ENCODE assay signal across 36 cellular contexts in genomic region chr20:12265662-12266061, GRCh38.
"Had no signal": no experiment of that assay in that cellular context is flagged by ENCODE, and none has a peak within 500 bp of the region (broad histone marks: within the 10 kb centered on the region; RNA-seq: fewer than 3 reads in every experiment).

No MANE protein-coding gene starts in this region.

- DNase-seq: activated B cell treated with CpG ODN at 0.5 μM for 24 hours; activated CD4-positive, alpha-beta memory T cell treated with anti-CD3 and anti-CD28 coated beads for 36 hours; activated CD4-positive, alpha-beta T cell treated with anti-CD3 and anti-CD28 coated beads for 4 hours; activated CD4-positive, alpha-beta T cell treated with anti-CD3 and anti-CD28 coated beads, Interleukin-2, amount 10 ng/mL, durations not matched to agents 24 days and 14 days; activated CD4-positive, alpha-beta T cell treated with anti-CD3 and anti-CD28 coated beads, Interleukin-2, amount 50 U/mL, for 1 hour; activated CD4-positive, alpha-beta T cell treated with anti-CD3 and anti-CD28 coated beads, Interleukin-2, amount 50 U/mL, for 4 hours; activated CD4-positive, CD25-positive, alpha-beta regulatory T cell treated with anti-CD3 and anti-CD28 coated beads, Interleukin-2, amount 50 U/mL, for 72 hours; activated CD8-positive, alpha-beta memory T cell treated with anti-CD3 and anti-CD28 coated beads, Interleukin-2, amount 50 U/mL, for 4 hours; activated CD8-positive, alpha-beta T cell treated with anti-CD3 and anti-CD28 coated beads for 36 hours; activated effector memory CD4-positive, alpha-beta T cell treated with anti-CD3 and anti-CD28 coated beads, Interleukin-2, amount 50 U/mL, for 16 hours; activated gamma-delta T cell treated with Interleukin-2 at 50 U/mL for 16 hours; activated naive CD4-positive, alpha-beta T cell; activated naive CD4-positive, alpha-beta T cell treated with anti-CD3 and anti-CD28 coated beads for 36 hours; activated naive CD4-positive, alpha-beta T cell treated with anti-CD3 and anti-CD28 coated beads, Interleukin-2, amount 50 U/mL, for 16 hours; activated naive CD8-positive, alpha-beta T cell treated with anti-CD3 and anti-CD28 coated beads for 36 hours; activated T-cell treated with anti-CD3 and anti-CD28 coated beads for 4 hours; activated T-cell treated with anti-CD3 and anti-CD28 coated beads, Interleukin-2, amount 50 U/mL, for 1 hour; activated T-cell treated with anti-CD3 and anti-CD28 coated beads, Interleukin-2, amount 50 U/mL, for 4 hours; activated T-cell treated with anti-CD3 and anti-CD28 coated beads, Interleukin-2, amount 50 U/mL, for 72 hours; amygdala; anterior cingulate cortex; caudate nucleus; T-helper 1 cell; T-helper 2 cell; T-helper 9 cell had no signal

- H3K4me1 Mint-ChIP-seq: activated B cell treated with CpG ODN at 0.5 μM for 24 hours; activated CD4-positive, alpha-beta T cell treated with anti-CD3 and anti-CD28 coated beads, Interleukin-2, amount 10 ng/mL, durations not matched to agents 24 days and 14 days; activated naive CD8-positive, alpha-beta T cell treated with anti-CD3 and anti-CD28 coated beads for 36 hours had no signal

- H3K36me3 ChIP-seq: ascending aorta, cardiac muscle cell had no signal

- H3K4me1 ChIP-seq: ascending aorta had no signal

- H3K27ac ChIP-seq: ascending aorta, cardiac muscle cell, VCaP had no signal

- H3K4me3 Mint-ChIP-seq: activated B cell treated with CpG ODN at 0.5 μM for 24 hours; activated CD4-positive, alpha-beta memory T cell treated with anti-CD3 and anti-CD28 coated beads for 36 hours; activated CD4-positive, alpha-beta T cell treated with anti-CD3 and anti-CD28 coated beads, Interleukin-2, amount 10 ng/mL, durations not matched to agents 24 days and 14 days; activated CD8-positive, alpha-beta T cell treated with anti-CD3 and anti-CD28 coated beads for 36 hours; activated naive CD4-positive, alpha-beta T cell treated with anti-CD3 and anti-CD28 coated beads for 36 hours; activated naive CD8-positive, alpha-beta T cell treated with anti-CD3 and anti-CD28 coated beads for 36 hours; activated T-cell treated with anti-CD3 and anti-CD28 coated beads, Interleukin-2, amount 50 U/mL, for 4 hours; activated T-cell treated with anti-CD3 and anti-CD28 coated beads, Interleukin-2, amount 50 U/mL, for 72 hours; activated T-helper 1 cell treated with anti-CD3 and anti-CD28 coated beads, Interleukin-12 subunit alpha, Interleukin-12 subunit beta, Interleukin-2, Interleukin-4 antibody, amounts not matched to agents 30 ng/mL and 10 ng/mL and 1 ng/mL, durations not matched to agents 14 hours and 24 hours and 36 hours; activated T-helper 17 cell treated with anti-CD3 and anti-CD28 coated beads, Interleukin-2, amount 50 U/mL, for 72 hours; brain; T-helper 1 cell treated with Interleukin-12 subunit alpha and Interleukin-12 subunit beta and Interleukin-4 antibody, amounts not matched to agents 30 μg/mL and 1 μg/mL, for 36 hours; T-helper 2 cell treated with Interferon-gamma antibody and Interleukin-4, amounts not matched to agents 5 μg/mL and 100 μg/mL, for 36 hours had no signal

- H3K27me3 Mint-ChIP-seq: activated B cell treated with CpG ODN at 0.5 μM for 24 hours; activated CD4-positive, alpha-beta memory T cell treated with anti-CD3 and anti-CD28 coated beads for 36 hours; activated CD4-positive, alpha-beta T cell treated with anti-CD3 and anti-CD28 coated beads, Interleukin-2, amount 10 ng/mL, durations not matched to agents 24 days and 14 days; activated CD8-positive, alpha-beta T cell treated with anti-CD3 and anti-CD28 coated beads for 36 hours; activated naive CD8-positive, alpha-beta T cell treated with anti-CD3 and anti-CD28 coated beads for 36 hours; activated T-helper 17 cell treated with anti-CD3 and anti-CD28 coated beads, Interleukin-2, amount 50 U/mL, for 72 hours; brain had no signal

- H3K27ac Mint-ChIP-seq: activated B cell treated with CpG ODN at 0.5 μM for 24 hours; activated CD4-positive, alpha-beta memory T cell treated with anti-CD3 and anti-CD28 coated beads for 36 hours; activated CD4-positive, alpha-beta T cell treated with anti-CD3 and anti-CD28 coated beads, Interleukin-2, amount 10 ng/mL, durations not matched to agents 24 days and 14 days; activated CD8-positive, alpha-beta T cell treated with anti-CD3 and anti-CD28 coated beads for 36 hours; activated naive CD4-positive, alpha-beta T cell treated with anti-CD3 and anti-CD28 coated beads for 36 hours; activated naive CD4-positive, alpha-beta T cell treated with anti-CD3 and anti-CD28 coated beads, Interleukin-2, amount 50 U/mL, for 72 hours; activated naive CD8-positive, alpha-beta T cell treated with anti-CD3 and anti-CD28 coated beads for 36 hours; activated T-cell treated with anti-CD3 and anti-CD28 coated beads, Interleukin-2, amount 50 U/mL, for 72 hours; activated T-helper 1 cell treated with anti-CD3 and anti-CD28 coated beads, Interleukin-12 subunit alpha, Interleukin-12 subunit beta, Interleukin-2, Interleukin-4 antibody, amounts not matched to agents 30 ng/mL and 10 ng/mL and 1 ng/mL, durations not matched to agents 14 hours and 24 hours and 36 hours; activated T-helper 17 cell treated with anti-CD3 and anti-CD28 coated beads, Interleukin-2, amount 50 U/mL, for 72 hours; T-helper 1 cell treated with Interleukin-12 subunit alpha and Interleukin-12 subunit beta and Interleukin-4 antibody, amounts not matched to agents 30 μg/mL and 1 μg/mL, for 36 hours; T-helper 2 cell treated with Interferon-gamma antibody and Interleukin-4, amounts not matched to agents 5 μg/mL and 100 μg/mL, for 36 hours had no signal

- H3K36me3 Mint-ChIP-seq: activated CD4-positive, alpha-beta memory T cell treated with anti-CD3 and anti-CD28 coated beads for 36 hours; activated naive CD4-positive, alpha-beta T cell treated with anti-CD3 and anti-CD28 coated beads, Interleukin-2, amount 50 U/mL, for 72 hours; activated naive CD8-positive, alpha-beta T cell treated with anti-CD3 and anti-CD28 coated beads for 36 hours; brain had no signal

- H3K9me3 Mint-ChIP-seq: activated B cell treated with CpG ODN at 0.5 μM for 24 hours; activated CD4-positive, alpha-beta T cell treated with anti-CD3 and anti-CD28 coated beads, Interleukin-2, amount 10 ng/mL, durations not matched to agents 24 days and 14 days; activated CD8-positive, alpha-beta T cell treated with anti-CD3 and anti-CD28 coated beads for 36 hours; activated naive CD8-positive, alpha-beta T cell treated with anti-CD3 and anti-CD28 coated beads for 36 hours; activated T-helper 1 cell treated with anti-CD3 and anti-CD28 coated beads, Interleukin-12 subunit alpha, Interleukin-12 subunit beta, Interleukin-2, Interleukin-4 antibody, amounts not matched to agents 30 ng/mL and 10 ng/mL and 1 ng/mL, durations not matched to agents 14 hours and 24 hours and 36 hours; brain had no signal

- H3K9me3 ChIP-seq: ascending aorta had no signal

- H3K4me3 ChIP-seq: ascending aorta, cardiac muscle cell had no signal

- FAIRE-seq: bronchial epithelial cell, TTC549 had no signal

- H3K27me3 ChIP-seq: ascending aorta, cardiac muscle cell had no signal

- ATAC-seq: activated CD8-positive, alpha-beta T cell treated with anti-CD3 and anti-CD28 coated beads for 36 hours; activated naive CD4-positive, alpha-beta T cell treated with anti-CD3 and anti-CD28 coated beads, Interleukin-2, amount 50 U/mL, for 72 hours; activated T-cell treated with anti-CD3 and anti-CD28 coated beads, Interleukin-2, amount 50 U/mL, for 4 hours; activated T-cell treated with anti-CD3 and anti-CD28 coated beads, Interleukin-2, amount 50 U/mL, for 72 hours; activated T-helper 17 cell treated with anti-CD3 and anti-CD28 coated beads, Interleukin-2, amount 50 U/mL, for 72 hours had no signal
